In the genomic region with DNA sequence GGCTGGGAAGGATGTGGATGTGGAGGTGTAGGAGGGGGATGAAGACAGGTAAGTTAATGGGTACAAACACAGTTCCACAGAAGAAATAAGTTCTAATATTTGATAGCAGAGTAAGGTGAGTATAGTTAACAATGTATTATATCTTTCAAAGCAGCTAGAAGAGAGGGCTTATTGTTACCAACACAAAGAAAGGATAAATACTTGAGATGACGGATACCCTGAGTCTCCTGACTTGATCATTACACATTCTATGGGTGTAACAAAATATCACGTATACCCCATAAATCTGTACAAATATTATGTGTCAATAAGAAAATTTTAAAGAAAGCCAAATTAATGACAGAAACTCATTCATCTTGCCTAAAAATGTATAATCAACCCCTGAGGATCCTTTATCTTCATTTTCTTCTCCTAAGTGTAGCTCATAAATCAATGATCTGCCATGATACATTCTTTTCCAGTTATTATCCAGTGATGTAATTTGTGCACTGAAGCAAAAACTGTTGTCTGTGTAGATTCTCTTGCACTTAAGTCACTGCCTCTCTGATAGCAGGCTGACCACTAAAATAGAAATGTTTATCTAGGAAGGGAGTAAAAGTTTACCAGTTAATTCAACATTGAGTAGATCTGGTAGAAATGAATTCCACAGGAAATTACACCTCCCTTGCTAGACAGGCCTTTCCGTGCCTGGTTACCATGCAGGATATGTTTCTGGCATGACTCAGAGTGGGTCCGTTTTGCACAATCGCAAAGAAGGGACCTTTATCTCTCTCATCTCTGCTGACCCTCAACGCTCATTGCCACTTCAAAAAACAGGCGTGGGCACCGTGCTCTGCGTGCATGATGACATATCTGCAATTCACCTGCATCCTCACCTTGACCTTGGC, we compare ENCODE assay signal across 1 cellular context.
TF ChIP-seq lines count a peak whose summit lies in the region.

No MANE protein-coding gene starts in this region.

TF ChIP-seq in IMR-90, 13 proteins besides CTCF, POLR2A, EP300 and RAD21 (continued from another document):
- TF ChIP-seq RCOR1 (IDR thresholded peaks at IDR 0.05; ENCODE audit: insufficient replicate concordance, low read length), result peak; percentile 35
- TF ChIP-seq MAZ (IDR thresholded peaks at IDR 0.05; ENCODE audit: borderline replicate concordance, low read depth, low read length), result 0 out of 2 replicates have a peak, but pooled peaks have one; percentile 37
- TF ChIP-seq BHLHE40 (IDR thresholded peaks at IDR 0.05; ENCODE audit: low read depth, low read length), result peak; percentile 54
- TF ChIP-seq, protein P1, sequence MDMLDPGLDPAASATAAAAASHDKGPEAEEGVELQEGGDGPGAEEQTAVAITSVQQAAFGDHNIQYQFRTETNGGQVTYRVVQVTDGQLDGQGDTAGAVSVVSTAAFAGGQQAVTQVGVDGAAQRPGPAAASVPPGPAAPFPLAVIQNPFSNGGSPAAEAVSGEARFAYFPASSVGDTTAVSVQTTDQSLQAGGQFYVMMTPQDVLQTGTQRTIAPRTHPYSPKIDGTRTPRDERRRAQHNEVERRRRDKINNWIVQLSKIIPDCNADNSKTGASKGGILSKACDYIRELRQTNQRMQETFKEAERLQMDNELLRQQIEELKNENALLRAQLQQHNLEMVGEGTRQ (IDR thresholded peaks at IDR 0.05; ENCODE audit: low read depth, low read length), result no peak
- no peak for TF ChIP-seq NFE2L2 (IDR thresholded peaks at IDR 0.05; ENCODE audit: low read depth, low read length)
- TF ChIP-seq, protein P2, sequence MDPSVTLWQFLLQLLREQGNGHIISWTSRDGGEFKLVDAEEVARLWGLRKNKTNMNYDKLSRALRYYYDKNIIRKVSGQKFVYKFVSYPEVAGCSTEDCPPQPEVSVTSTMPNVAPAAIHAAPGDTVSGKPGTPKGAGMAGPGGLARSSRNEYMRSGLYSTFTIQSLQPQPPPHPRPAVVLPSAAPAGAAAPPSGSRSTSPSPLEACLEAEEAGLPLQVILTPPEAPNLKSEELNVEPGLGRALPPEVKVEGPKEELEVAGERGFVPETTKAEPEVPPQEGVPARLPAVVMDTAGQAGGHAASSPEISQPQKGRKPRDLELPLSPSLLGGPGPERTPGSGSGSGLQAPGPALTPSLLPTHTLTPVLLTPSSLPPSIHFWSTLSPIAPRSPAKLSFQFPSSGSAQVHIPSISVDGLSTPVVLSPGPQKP (IDR thresholded peaks at IDR 0.05; ENCODE audit: borderline replicate concordance, low read depth, low read length), result no peak
- TF ChIP-seq CEBPB (IDR thresholded peaks at IDR 0.05; ENCODE audit: low read depth, low read length), result peak; percentile 99
- no peak for TF ChIP-seq SMC3 (IDR thresholded peaks at IDR 0.05; ENCODE audit: low read depth, low read length)
